ENCODE assay signal across 18 cellular contexts in the genomic region with DNA sequence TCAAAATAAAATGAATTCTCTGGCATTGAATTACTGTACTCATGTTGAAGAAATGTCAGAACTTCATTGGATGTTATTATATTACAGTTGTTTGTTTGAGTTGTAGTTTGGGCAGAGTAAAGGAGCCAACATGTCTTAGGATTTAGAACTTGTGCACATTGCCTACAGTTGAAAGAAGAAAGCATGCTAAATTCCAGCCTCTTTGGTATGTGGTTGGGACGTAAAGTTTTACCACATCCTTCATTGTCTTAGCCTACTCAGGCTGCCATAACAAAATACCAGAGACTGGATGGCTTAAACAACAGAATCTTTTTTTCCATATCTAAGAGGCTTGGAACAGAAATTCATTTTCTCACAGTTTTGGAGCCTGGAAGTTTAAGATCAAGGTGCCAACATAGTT. TPM values are rescaled to one million over a fixed set of nuclear protein-coding genes. Genes with fewer than 3 reads are reported as not detected.
DNase-seq lines count a peak whose midpoint lies in the region; TF ChIP-seq lines count a peak whose summit lies in the region.
"Had no signal": no experiment of that assay in that cellular context is flagged by ENCODE, and none has a peak within 500 bp of the region (broad histone marks: within the 10 kb centered on the region; RNA-seq: fewer than 3 reads in every experiment).

No MANE protein-coding gene starts in this region.

- H3K36me3 Mint-ChIP-seq in CD4-positive, alpha-beta memory T cell = peaks cover 19 to 49% of the 10 kb centered on the region in 2 donors
- peaks cover 14% of the 10 kb centered on the region for H3K36me3 Mint-ChIP-seq in IgD-negative memory B cell

- peaks cover 34 to 74% (median 54%) of the 10 kb centered on the region in 4 donors for H3K4me1 Mint-ChIP-seq in CD4-positive, alpha-beta memory T cell
- H3K4me1 Mint-ChIP-seq in IgD-negative memory B cell = peaks cover 38 to 50% (median 46%) of the 10 kb centered on the region in 3 donors

- no peaks in the 10 kb centered on the region for H3K9me3 ChIP-seq in CD4-positive, alpha-beta memory T cell (ENCODE audit: control insufficient read depth in 1 of 2, low read length in 2 of 2)
- H3K9me3 ChIP-seq in adipocyte (ENCODE audit: control insufficient read depth, low read length) = no peaks in the 10 kb centered on the region
- H3K9me3 ChIP-seq in neural cell (ENCODE audit: low read length) = no peaks in the 10 kb centered on the region
- H3K9me3 ChIP-seq: lower lobe of right lung, prostate gland had no signal

- peak overlapping the region in 4 of 7 donors; percentile 5 to 76 (median 46) for H3K27ac Mint-ChIP-seq in CD4-positive, alpha-beta memory T cell
- H3K27ac Mint-ChIP-seq in IgD-negative memory B cell = peak overlapping the region in 2 of 3 donors; percentile 84 to 86
- H3K27ac Mint-ChIP-seq: natural killer cell had no signal

- POLR2A ChIA-PET in CD4-positive, alpha-beta memory T cell (lab: Charles Lee; ENCODE audit: partially characterized antibody) = interaction anchor here (0.6 to 13.1 kb wide), 2 partner anchors 25 to 31 kb away, joined by 3 to 2775 read pairs; a partner anchor contains a TSS

- no peaks in the 10 kb centered on the region for H3K27me3 ChIP-seq in CD4-positive, alpha-beta memory T cell (ENCODE audit: insufficient read depth, low read length)
- H3K27me3 ChIP-seq in adipocyte (replicated peaks; ENCODE audit: control insufficient read depth, insufficient read depth, low read length) (no peaks in the 10 kb centered on the region), neural cell (ENCODE audit: insufficient read depth, low read depth, low read length) (no peaks in the 10 kb centered on the region)

- peaks cover 18% of the 10 kb centered on the region for H4K20me1 ChIP-seq in neural cell (ENCODE audit: insufficient read depth)

- no peak for TF ChIP-seq RAD21 in neural cell (conservative IDR thresholded peaks at IDR 0.05)

- no peak overlapping the region for H3K4me3 ChIP-seq in CD4-positive, alpha-beta memory T cell (ENCODE audit: low read length in 2 of 2)
- no peak overlapping the region for H3K4me3 ChIP-seq in adipocyte (ENCODE audit: low read length)
- peak overlapping the region; percentile 16 for H3K4me3 ChIP-seq in neural cell (ENCODE audit: low read length)
- H3K4me3 ChIP-seq: lower lobe of right lung, prostate gland had no signal

- H3K36me3 ChIP-seq in CD4-positive, alpha-beta memory T cell (ENCODE audit: insufficient read depth, low read length) = peaks cover 4% of the 10 kb centered on the region
- H3K36me3 ChIP-seq in adipocyte (ENCODE audit: control insufficient read depth, insufficient read depth, low read length, severe bottlenecking) (peaks cover 39% of the 10 kb centered on the region), neural cell (ENCODE audit: insufficient read depth, low read length) (no peaks in the 10 kb centered on the region)
- H3K36me3 ChIP-seq: prostate gland had no signal

- H3K27ac ChIP-seq in CD4-positive, alpha-beta memory T cell (ENCODE audit: low read depth, low read length) = no peak overlapping the region
- no peak overlapping the region for H3K27ac ChIP-seq in neural cell (ENCODE audit: low read length)
- H3K27ac ChIP-seq: lower lobe of right lung, prostate gland had no signal

- peak overlapping the region in 4 of 8 donors; percentile 35 to 61 (median 48) for H3K4me3 Mint-ChIP-seq in CD4-positive, alpha-beta memory T cell
- H3K4me3 Mint-ChIP-seq in IgD-negative memory B cell = peak overlapping the region in 2 of 4 donors; percentile 4 to 71
- H3K4me3 Mint-ChIP-seq: natural killer cell had no signal

- no peak overlapping the region for H2AFZ ChIP-seq in neural cell (ENCODE audit: low read depth, low read length)

- no peaks in the 10 kb centered on the region for H3K9me2 ChIP-seq in neural cell (ENCODE audit: insufficient read depth, low read length)

- no peak overlapping the region for H3K4me2 ChIP-seq in neural cell (ENCODE audit: low read length)

- H3K79me2 ChIP-seq in neural cell (replicated peaks; ENCODE audit: insufficient read depth, low read length) = peaks cover 66% of the 10 kb centered on the region

- H3F3A ChIP-seq in neural cell (ENCODE audit: insufficient read depth, low read length, poor library complexity, severe bottlenecking) = peaks cover 5% of the 10 kb centered on the region

- H3K9ac ChIP-seq in adipocyte (ENCODE audit: low read length) = no peak overlapping the region
- no peak overlapping the region for H3K9ac ChIP-seq in neural cell (ENCODE audit: low read length)

- no peak for TF ChIP-seq CTCF in neural cell (IDR thresholded peaks at IDR 0.05; ENCODE audit: poor library complexity, severe bottlenecking)

- peak in 2 of 5 donors; percentile 16 to 37 for DNase-seq in CD4-positive, alpha-beta memory T cell
- DNase-seq in adipocyte (ENCODE audit: low read depth) (peak; percentile 46), NCI-H1436 treated with DMSO at 0.1 percent for 48 hours (lab: John Stamatoyannopoulos, UW) (no peak), hepatic stellate cell (ENCODE audit: low spot score) (no peak)
- no peak for DNase-seq in activated T-cell treated with anti-CD3 and anti-CD28 coated beads, Interleukin-2, amount 50 U/mL, for 48 hours
- DNase-seq: activated CD4-positive, alpha-beta T cell treated with anti-CD3 and anti-CD28 coated beads, Interleukin-2, amount 50 U/mL, for 1 hour; activated T-cell treated with anti-CD3 and anti-CD28 coated beads, Interleukin-2, amount 50 U/mL, for 1 hour; DMS153; lower lobe of right lung; natural killer cell; NCI-H1694 treated with DMSO at 0.1 percent for 48 hours; NCI-H2227 treated with DMSO at 0.1 percent for 48 hours; small intestine; stimulated activated CD4-positive, alpha-beta T cell treated with anti-CD3 and anti-CD28 coated beads, Interleukin-4, amount 100 ng/mL, for 1 hour had no signal

- H3K9me3 Mint-ChIP-seq in CD4-positive, alpha-beta memory T cell = peaks cover 0 to 2% (median 0%) of the 10 kb centered on the region in 8 donors
- H3K9me3 Mint-ChIP-seq in IgD-negative memory B cell = no peaks in the 10 kb centered on the region
- H3K9me3 Mint-ChIP-seq: immature natural killer cell, natural killer cell had no signal

- peaks cover 35% of the 10 kb centered on the region for H3K4me1 ChIP-seq in CD4-positive, alpha-beta memory T cell (ENCODE audit: insufficient read depth, low read length)
- H3K4me1 ChIP-seq in adipocyte (ENCODE audit: control insufficient read depth, insufficient read depth, low read length) = peaks cover 17% of the 10 kb centered on the region

- no peaks in the 10 kb centered on the region for H3K27me3 Mint-ChIP-seq in CD4-positive, alpha-beta memory T cell
- H3K27me3 Mint-ChIP-seq in IgD-negative memory B cell = no peaks in the 10 kb centered on the region

- TF ChIP-seq EP300 in neural cell (conservative IDR thresholded peaks at IDR 0.05; ENCODE audit: poor library complexity, severe bottlenecking) = no peak

- intact Hi-C loops in CD4-positive, alpha-beta memory T cell (cut with micrococcal nuclease) = no loop called here

- CTCF ChIA-PET in CD4-positive, alpha-beta memory T cell (lab: Charles Lee; ENCODE audit: partially characterized antibody) = no interaction called here

TF ChIP-seq in neural cell, 6 proteins besides CTCF, POLR2A, EP300 and RAD21:
- no peak for TF ChIP-seq EZH2 (IDR thresholded peaks at IDR 0.05; ENCODE audit: borderline replicate concordance, insufficient read depth, low read length, poor library complexity, severe bottlenecking)
- TF ChIP-seq, protein P1, sequence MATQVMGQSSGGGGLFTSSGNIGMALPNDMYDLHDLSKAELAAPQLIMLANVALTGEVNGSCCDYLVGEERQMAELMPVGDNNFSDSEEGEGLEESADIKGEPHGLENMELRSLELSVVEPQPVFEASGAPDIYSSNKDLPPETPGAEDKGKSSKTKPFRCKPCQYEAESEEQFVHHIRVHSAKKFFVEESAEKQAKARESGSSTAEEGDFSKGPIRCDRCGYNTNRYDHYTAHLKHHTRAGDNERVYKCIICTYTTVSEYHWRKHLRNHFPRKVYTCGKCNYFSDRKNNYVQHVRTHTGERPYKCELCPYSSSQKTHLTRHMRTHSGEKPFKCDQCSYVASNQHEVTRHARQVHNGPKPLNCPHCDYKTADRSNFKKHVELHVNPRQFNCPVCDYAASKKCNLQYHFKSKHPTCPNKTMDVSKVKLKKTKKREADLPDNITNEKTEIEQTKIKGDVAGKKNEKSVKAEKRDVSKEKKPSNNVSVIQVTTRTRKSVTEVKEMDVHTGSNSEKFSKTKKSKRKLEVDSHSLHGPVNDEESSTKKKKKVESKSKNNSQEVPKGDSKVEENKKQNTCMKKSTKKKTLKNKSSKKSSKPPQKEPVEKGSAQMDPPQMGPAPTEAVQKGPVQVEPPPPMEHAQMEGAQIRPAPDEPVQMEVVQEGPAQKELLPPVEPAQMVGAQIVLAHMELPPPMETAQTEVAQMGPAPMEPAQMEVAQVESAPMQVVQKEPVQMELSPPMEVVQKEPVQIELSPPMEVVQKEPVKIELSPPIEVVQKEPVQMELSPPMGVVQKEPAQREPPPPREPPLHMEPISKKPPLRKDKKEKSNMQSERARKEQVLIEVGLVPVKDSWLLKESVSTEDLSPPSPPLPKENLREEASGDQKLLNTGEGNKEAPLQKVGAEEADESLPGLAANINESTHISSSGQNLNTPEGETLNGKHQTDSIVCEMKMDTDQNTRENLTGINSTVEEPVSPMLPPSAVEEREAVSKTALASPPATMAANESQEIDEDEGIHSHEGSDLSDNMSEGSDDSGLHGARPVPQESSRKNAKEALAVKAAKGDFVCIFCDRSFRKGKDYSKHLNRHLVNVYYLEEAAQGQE (IDR thresholded peaks at IDR 0.05; ENCODE audit: borderline replicate concordance) = no peak
- TF ChIP-seq MXI1 (conservative IDR thresholded peaks at IDR 0.05; ENCODE audit: poor library complexity, severe bottlenecking) = no peak
- no peak for TF ChIP-seq SMC3 (conservative IDR thresholded peaks at IDR 0.05; ENCODE audit: poor library complexity)
- TF ChIP-seq TAF1 (IDR thresholded peaks at IDR 0.05; ENCODE audit: low read depth) = no peak
- no peak for TF ChIP-seq POLR2AphosphoS5 (IDR thresholded peaks at IDR 0.05)

RNA-seq across cellular contexts. Expression of a gene that starts 42.4 kb away (rescaled TPM):
- total RNA-seq in CD4-positive, alpha-beta memory T cell = 1 to 10 TPM; 3.5 to 4.2 TPM
- 1 to 10 TPM; 3.4 to 4.2 TPM for polyA plus RNA-seq in CD4-positive, alpha-beta memory T cell
- polyA plus RNA-seq in IgD-negative memory B cell (7.2 TPM), neural cell (not detected in 2 replicates)
- polyA minus RNA-seq in neural cell = not detected in 2 replicates
